Comparison of ENCODE assay signal across 19 cellular contexts in the genomic region with DNA sequence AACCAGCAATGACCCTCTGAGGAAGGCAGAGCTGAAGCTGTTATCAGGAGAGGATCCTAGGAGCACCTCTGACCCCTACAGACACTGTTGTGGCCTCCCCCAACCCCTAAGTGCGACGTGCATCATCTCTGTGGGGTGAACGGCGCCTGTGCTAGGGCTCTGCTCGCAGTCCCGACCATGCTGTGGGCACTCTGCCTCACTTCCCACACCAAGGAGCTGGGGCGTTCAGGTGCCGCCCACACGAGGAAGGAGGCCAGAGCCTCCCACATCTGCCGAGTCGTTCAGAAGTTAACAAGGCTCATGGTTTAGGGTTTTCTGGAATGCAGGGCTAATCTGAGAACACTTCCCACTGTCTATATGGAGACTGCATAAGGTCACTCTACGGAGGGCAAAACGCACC.
DNase-seq lines count a peak whose midpoint lies in the region; ATAC-seq, FAIRE-seq and TF ChIP-seq lines count a peak whose summit lies in the region.
"Had no signal": no experiment of that assay in that cellular context is flagged by ENCODE, and none has a peak within 500 bp of the region (broad histone marks: within the 10 kb centered on the region; RNA-seq: fewer than 3 reads in every experiment).

No MANE protein-coding gene starts in this region.

- no peak for TF ChIP-seq POLR2A in heart left ventricle (IDR thresholded peaks at IDR 0.05)

- no peak for FAIRE-seq in kidney (lab: Jason Lieb, UNC)
- FAIRE-seq: G401.6, GM12892 had no signal

- H3K36me3 ChIP-seq in heart left ventricle (peaks cover 0 to 33% (median 3%) of the 10 kb centered on the region in 9 donors), kidney (ENCODE audit: control insufficient read depth in 1 of 2, insufficient read depth in 2 of 2, low read length in 2 of 2) (peaks cover 23 to 42% of the 10 kb centered on the region in 2 donors)

- no peaks in the 10 kb centered on the region for H3K27me3 ChIP-seq in heart left ventricle
- H3K27me3 ChIP-seq: SJCRH30 had no signal

- H3K4me3 ChIP-seq in heart left ventricle (no peak overlapping the region), kidney (ENCODE audit: low read length in 2 of 2) (no peak overlapping the region)
- H3K4me3 ChIP-seq: SJCRH30 had no signal

- H3K9ac ChIP-seq in kidney (ENCODE audit: low read length in 2 of 2) = no peak overlapping the region

- peaks cover 0 to 7% (median 0%) of the 10 kb centered on the region in 12 donors for H3K4me1 ChIP-seq in heart left ventricle
- H3K4me1 ChIP-seq in kidney (ENCODE audit: control insufficient read depth in 1 of 2, insufficient read depth in 1 of 2, low read depth in 1 of 2, low read length in 2 of 2) = no peaks in the 10 kb centered on the region

- TF ChIP-seq CTCF in heart left ventricle (IDR thresholded peaks at IDR 0.05) (no peak), kidney (IDR thresholded peaks at IDR 0.05; ENCODE audit: borderline replicate concordance, extremely low read depth, insufficient read depth) (no peak)

- DNase-seq in Right ventricle myocardium inferior (ENCODE audit: missing footprints) (peak; percentile 50), heart left ventricle (no peak), amniotic epithelial cell (ENCODE audit: low read depth) (peak; percentile 9), kidney (peak; percentile 59), SKM-1 treated with dmso at 0.1 percent for 144 hours (lab: John Stamatoyannopoulos, UW; ENCODE audit: unreplicated experiment) (no peak), SK-N-DZ (ENCODE audit: low spot score) (no peak)
- DNase-seq in activated CD4-positive, alpha-beta T cell treated with anti-CD3 and anti-CD28 coated beads, Interleukin-2, amount 50 U/mL, for 1 hour = no peak
- DNase-seq: C1 segment of cervical spinal cord, Calu3, GOT3, NCI-H1048, NCI-H187 treated with DMSO at 0.1 percent for 48 hours, NCI-H2227 treated with DMSO at 0.1 percent for 48 hours, NCI-H748 treated with DMSO at 0.1 percent for 48 hours had no signal

- H3K27ac ChIP-seq in heart left ventricle (no peak overlapping the region), kidney (ENCODE audit: low read depth in 2 of 2, low read length in 2 of 2) (no peak overlapping the region)
- H3K27ac ChIP-seq: 22Rv1, SJCRH30 had no signal

- intact Hi-C loops in Right ventricle myocardium inferior (cut with DNase I) (no loop called here), heart left ventricle (cut with DNase I) (loop anchor here in 3 of 10 donors (10.0 kb wide), 2 partner anchors 55 to 65 kb away; no protein-coding TSS in a partner anchor), kidney (cut with DNase I) (no loop called here)

- H3K9me3 ChIP-seq in heart left ventricle (no peaks in the 10 kb centered on the region), kidney (ENCODE audit: control insufficient read depth in 1 of 2, low read length in 2 of 2) (no peaks in the 10 kb centered on the region)
- H3K9me3 ChIP-seq: SJCRH30 had no signal

- ATAC-seq in Right ventricle myocardium inferior = no peak
- ATAC-seq in heart left ventricle = no peak
- ATAC-seq in GM19452 (IDR thresholded peaks at IDR 0.05; ENCODE audit: unreplicated experiment) = no peak

- 84 to 87% (median 86%) methylated on average over 10 to 13 of the region's 13 CpGs for WGBS in heart left ventricle, 4 donors

Comparison
In these comparisons a context has a peak if more than half of its experiments do, and no peak if none do; other contexts are left out.
1. DNase-seq: peak in Right ventricle myocardium inferior (single experiment), amniotic epithelial cell (single experiment) and kidney (single experiment); none in heart left ventricle (0 of 5), SKM-1 treated with dmso at 0.1 percent for 144 hours (single experiment), activated CD4-positive, alpha-beta T cell treated with anti-CD3 and anti-CD28 coated beads, Interleukin-2, amount 50 U/mL, for 1 hour (single experiment) and SK-N-DZ (single experiment).